In the genomic region with DNA sequence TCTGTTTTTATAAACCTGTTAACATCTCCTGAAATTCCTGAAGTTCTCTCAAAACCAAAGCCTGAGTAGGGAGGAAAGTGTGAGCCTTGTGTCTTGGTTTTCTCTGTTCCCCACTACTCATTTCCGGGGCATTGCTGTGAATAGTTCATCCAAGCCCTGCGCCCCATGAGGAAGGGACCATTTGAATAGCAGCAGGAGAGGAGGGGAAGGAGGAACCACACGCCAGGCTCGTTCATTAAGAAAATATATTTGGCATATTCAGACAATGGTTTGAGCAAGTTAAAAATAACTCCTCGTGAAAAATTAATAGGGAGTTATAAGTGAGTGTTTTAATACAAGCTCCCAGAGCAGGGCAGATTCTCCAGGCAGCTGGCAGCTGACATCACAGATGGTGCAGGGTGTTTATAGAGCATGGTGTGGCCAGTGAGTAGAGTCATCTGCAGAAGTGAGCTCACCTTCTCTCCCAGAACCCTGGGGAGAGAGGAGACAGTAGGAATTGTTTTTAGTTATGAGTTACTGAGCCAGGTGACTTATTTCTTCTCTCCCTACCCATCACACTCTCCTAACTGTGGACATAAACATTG, we compare ENCODE assay signal across 1 cellular context.
TF ChIP-seq lines count a peak whose summit lies in the region.

No MANE protein-coding gene starts in this region.

TF ChIP-seq in GM23338, 12 proteins besides CTCF, POLR2A, EP300 and RAD21 (continued from another document):
- no peak for TF ChIP-seq STAT1 (IDR thresholded peaks at IDR 0.05; ENCODE audit: unreplicated experiment)
- no peak for TF ChIP-seq EZH2 (IDR thresholded peaks at IDR 0.05; ENCODE audit: low read depth, unreplicated experiment)
- TF ChIP-seq JUNB (IDR thresholded peaks at IDR 0.05; ENCODE audit: unreplicated experiment): no peak
- no peak for TF ChIP-seq NANOG (IDR thresholded peaks at IDR 0.05; ENCODE audit: borderline replicate concordance)
- TF ChIP-seq ZNF114 (CRISPR knock-in tag; IDR thresholded peaks at IDR 0.05): no peak
- TF ChIP-seq CREB1 (CRISPR knock-in tag; IDR thresholded peaks at IDR 0.05; ENCODE audit: low read depth): no peak
- TF ChIP-seq, protein P1, sequence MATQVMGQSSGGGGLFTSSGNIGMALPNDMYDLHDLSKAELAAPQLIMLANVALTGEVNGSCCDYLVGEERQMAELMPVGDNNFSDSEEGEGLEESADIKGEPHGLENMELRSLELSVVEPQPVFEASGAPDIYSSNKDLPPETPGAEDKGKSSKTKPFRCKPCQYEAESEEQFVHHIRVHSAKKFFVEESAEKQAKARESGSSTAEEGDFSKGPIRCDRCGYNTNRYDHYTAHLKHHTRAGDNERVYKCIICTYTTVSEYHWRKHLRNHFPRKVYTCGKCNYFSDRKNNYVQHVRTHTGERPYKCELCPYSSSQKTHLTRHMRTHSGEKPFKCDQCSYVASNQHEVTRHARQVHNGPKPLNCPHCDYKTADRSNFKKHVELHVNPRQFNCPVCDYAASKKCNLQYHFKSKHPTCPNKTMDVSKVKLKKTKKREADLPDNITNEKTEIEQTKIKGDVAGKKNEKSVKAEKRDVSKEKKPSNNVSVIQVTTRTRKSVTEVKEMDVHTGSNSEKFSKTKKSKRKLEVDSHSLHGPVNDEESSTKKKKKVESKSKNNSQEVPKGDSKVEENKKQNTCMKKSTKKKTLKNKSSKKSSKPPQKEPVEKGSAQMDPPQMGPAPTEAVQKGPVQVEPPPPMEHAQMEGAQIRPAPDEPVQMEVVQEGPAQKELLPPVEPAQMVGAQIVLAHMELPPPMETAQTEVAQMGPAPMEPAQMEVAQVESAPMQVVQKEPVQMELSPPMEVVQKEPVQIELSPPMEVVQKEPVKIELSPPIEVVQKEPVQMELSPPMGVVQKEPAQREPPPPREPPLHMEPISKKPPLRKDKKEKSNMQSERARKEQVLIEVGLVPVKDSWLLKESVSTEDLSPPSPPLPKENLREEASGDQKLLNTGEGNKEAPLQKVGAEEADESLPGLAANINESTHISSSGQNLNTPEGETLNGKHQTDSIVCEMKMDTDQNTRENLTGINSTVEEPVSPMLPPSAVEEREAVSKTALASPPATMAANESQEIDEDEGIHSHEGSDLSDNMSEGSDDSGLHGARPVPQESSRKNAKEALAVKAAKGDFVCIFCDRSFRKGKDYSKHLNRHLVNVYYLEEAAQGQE (IDR thresholded peaks at IDR 0.05; ENCODE audit: unreplicated experiment): no peak
- TF ChIP-seq, protein P2, sequence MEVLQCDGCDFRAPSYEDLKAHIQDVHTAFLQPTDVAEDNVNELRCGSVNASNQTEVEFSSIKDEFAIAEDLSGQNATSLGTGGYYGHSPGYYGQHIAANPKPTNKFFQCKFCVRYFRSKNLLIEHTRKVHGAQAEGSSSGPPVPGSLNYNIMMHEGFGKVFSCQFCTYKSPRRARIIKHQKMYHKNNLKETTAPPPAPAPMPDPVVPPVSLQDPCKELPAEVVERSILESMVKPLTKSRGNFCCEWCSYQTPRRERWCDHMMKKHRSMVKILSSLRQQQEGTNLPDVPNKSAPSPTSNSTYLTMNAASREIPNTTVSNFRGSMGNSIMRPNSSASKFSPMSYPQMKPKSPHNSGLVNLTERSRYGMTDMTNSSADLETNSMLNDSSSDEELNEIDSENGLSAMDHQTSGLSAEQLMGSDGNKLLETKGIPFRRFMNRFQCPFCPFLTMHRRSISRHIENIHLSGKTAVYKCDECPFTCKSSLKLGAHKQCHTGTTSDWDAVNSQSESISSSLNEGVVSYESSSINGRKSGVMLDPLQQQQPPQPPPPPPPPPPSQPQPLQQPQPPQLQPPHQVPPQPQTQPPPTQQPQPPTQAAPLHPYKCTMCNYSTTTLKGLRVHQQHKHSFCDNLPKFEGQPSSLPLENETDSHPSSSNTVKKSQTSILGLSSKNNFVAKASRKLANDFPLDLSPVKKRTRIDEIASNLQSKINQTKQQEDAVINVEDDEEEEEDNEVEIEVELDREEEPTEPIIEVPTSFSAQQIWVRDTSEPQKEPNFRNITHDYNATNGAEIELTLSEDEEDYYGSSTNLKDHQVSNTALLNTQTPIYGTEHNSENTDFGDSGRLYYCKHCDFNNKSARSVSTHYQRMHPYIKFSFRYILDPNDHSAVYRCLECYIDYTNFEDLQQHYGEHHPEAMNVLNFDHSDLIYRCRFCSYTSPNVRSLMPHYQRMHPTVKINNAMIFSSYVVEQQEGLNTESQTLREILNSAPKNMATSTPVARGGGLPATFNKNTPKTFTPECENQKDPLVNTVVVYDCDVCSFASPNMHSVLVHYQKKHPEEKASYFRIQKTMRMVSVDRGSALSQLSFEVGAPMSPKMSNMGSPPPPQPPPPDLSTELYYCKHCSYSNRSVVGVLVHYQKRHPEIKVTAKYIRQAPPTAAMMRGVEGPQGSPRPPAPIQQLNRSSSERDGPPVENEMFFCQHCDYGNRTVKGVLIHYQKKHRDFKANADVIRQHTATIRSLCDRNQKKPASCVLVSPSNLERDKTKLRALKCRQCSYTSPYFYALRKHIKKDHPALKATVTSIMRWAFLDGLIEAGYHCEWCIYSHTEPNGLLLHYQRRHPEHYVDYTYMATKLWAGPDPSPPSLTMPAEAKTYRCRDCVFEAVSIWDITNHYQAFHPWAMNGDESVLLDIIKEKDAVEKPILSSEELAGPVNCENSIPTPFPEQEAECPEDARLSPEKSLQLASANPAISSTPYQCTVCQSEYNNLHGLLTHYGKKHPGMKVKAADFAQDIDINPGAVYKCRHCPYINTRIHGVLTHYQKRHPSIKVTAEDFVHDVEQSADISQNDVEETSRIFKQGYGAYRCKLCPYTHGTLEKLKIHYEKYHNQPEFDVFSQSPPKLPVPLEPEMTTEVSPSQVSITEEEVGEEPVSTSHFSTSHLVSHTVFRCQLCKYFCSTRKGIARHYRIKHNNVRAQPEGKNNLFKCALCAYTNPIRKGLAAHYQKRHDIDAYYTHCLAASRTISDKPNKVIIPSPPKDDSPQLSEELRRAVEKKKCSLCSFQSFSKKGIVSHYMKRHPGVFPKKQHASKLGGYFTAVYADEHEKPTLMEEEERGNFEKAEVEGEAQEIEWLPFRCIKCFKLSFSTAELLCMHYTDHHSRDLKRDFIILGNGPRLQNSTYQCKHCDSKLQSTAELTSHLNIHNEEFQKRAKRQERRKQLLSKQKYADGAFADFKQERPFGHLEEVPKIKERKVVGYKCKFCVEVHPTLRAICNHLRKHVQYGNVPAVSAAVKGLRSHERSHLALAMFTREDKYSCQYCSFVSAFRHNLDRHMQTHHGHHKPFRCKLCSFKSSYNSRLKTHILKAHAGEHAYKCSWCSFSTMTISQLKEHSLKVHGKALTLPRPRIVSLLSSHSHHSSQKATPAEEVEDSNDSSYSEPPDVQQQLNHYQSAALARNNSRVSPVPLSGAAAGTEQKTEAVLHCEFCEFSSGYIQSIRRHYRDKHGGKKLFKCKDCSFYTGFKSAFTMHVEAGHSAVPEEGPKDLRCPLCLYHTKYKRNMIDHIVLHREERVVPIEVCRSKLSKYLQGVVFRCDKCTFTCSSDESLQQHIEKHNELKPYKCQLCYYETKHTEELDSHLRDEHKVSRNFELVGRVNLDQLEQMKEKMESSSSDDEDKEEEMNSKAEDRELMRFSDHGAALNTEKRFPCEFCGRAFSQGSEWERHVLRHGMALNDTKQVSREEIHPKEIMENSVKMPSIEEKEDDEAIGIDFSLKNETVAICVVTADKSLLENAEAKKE (CRISPR knock-in tag; IDR thresholded peaks at IDR 0.05): no peak
- no peak for TF ChIP-seq EZH2phosphoT487 (IDR thresholded peaks at IDR 0.05; ENCODE audit: unreplicated experiment)
